4 cellular contexts compared by ENCODE assay signal in genomic region chr2:113476688-113477368, GRCh38. TPM values are rescaled to one million over a fixed set of nuclear protein-coding genes. Genes with fewer than 3 reads are reported as not detected.
"Had no signal": no experiment of that assay in that cellular context is flagged by ENCODE, and none has a peak within 500 bp of the region (broad histone marks: within the 10 kb centered on the region; RNA-seq: fewer than 3 reads in every experiment).

No MANE protein-coding gene starts in this region.

RNA-seq across cellular contexts. Expression of gene FOXD4L1, which starts 21.6 kb away (rescaled TPM):
- total RNA-seq: HT-29, Right ventricle myocardium superior, SJSA1 had no signal
- polyA plus RNA-seq: IgD-negative memory B cell had no signal
